19 cellular contexts compared by ENCODE assay signal in genomic region chr1:172969611-172970010, GRCh38.
DNase-seq lines count a peak whose midpoint lies in the region; ATAC-seq, FAIRE-seq and TF ChIP-seq lines count a peak whose summit lies in the region.
"Had no signal": no experiment of that assay in that cellular context is flagged by ENCODE, and none has a peak within 500 bp of the region (broad histone marks: within the 10 kb centered on the region; RNA-seq: fewer than 3 reads in every experiment).

No MANE protein-coding gene starts in this region.

- TF ChIP-seq RAD21 in IMR-90 (IDR thresholded peaks at IDR 0.05; ENCODE audit: low read length): no peak
- TF ChIP-seq RAD21 in HepG2 (CRISPR knock-in tag; IDR thresholded peaks at IDR 0.05): no peak

- no peak overlapping the region for H3K27ac Mint-ChIP-seq in activated T-helper 1 cell treated with anti-CD3 and anti-CD28 coated beads, Interleukin-12 subunit alpha, Interleukin-12 subunit beta, Interleukin-2, Interleukin-4 antibody, amounts not matched to agents 30 ng/mL and 10 ng/mL and 1 ng/mL, durations not matched to agents 14 hours and 24 hours and 36 hours
- H3K27ac Mint-ChIP-seq: activated CD4-positive, alpha-beta T cell treated with anti-CD3 and anti-CD28 coated beads, Interleukin-2, amount 10 ng/mL, durations not matched to agents 24 days and 14 days; dendritic cell treated with granulocyte-macrophage colony-stimulating factor and Interleukin-4, amounts not matched to agents 40 ng/mL and 50 ng/mL, for 4 days had no signal

- H3K4me3 ChIP-seq in AG10803 (ENCODE audit: low read length) (no peak overlapping the region), IMR-90 (ENCODE audit: insufficient read depth, low read depth, low read length) (no peak overlapping the region), HepG2 (replicated peaks in 1 of 3; ENCODE audit: insufficient read depth in 1 of 3, low read depth in 2 of 3, low read length in 3 of 3) (no peak overlapping the region)
- H3K4me3 ChIP-seq: adrenal gland; BLaER1 treated with 17β-estradiol and CSF1 and Interleukin-3, amounts not matched to agents 10 nM and 100 nM; prostate gland; thoracic aorta had no signal

- H3K9ac ChIP-seq in IMR-90 (ENCODE audit: low read depth, low read length) (no peak overlapping the region), HepG2 (ENCODE audit: insufficient read depth, low read depth, low read length) (no peak overlapping the region)
- H3K9ac ChIP-seq: BLaER1 treated with 17β-estradiol and CSF1 and Interleukin-3, amounts not matched to agents 10 nM and 100 nM had no signal

- H2AK5ac ChIP-seq in IMR-90 (ENCODE audit: low read depth, low read length): no peak overlapping the region; the same call in 1 of the 2 replicates

- H3K23ac ChIP-seq in IMR-90 (ENCODE audit: low read depth, low read length): 0 out of 2 replicates have a peak overlapping the region, but pooled peaks have one; percentile 1

- no peak overlapping the region for H3K27ac ChIP-seq in IMR-90 (ENCODE audit: insufficient read depth, low read length)
- no peak overlapping the region for H3K27ac ChIP-seq in HepG2 (ENCODE audit: extremely low read length, insufficient read depth, low read length)
- H3K27ac ChIP-seq: adrenal gland; BLaER1 treated with 17β-estradiol and CSF1 and Interleukin-3, amounts not matched to agents 10 nM and 100 nM; prostate gland; thoracic aorta had no signal

- H2AK9ac ChIP-seq in IMR-90 (replicated peaks; ENCODE audit: low read depth, low read length, poor library complexity): no peak overlapping the region

- TF ChIP-seq EP300 in HepG2 (IDR thresholded peaks at IDR 0.05; ENCODE audit: low read depth in 2 of 2, low read length in 2 of 2) (0 out of 4 replicates have a peak, but pooled peaks of 1 of the 2 experiments have one; percentile 8), HepG2 (CRISPR knock-in tag; IDR thresholded peaks at IDR 0.05; ENCODE audit: borderline replicate concordance) (no peak)

- TF ChIP-seq POLR2A in IMR-90 (IDR thresholded peaks at IDR 0.05; ENCODE audit: low read depth, low read length) (no peak), HepG2 (IDR thresholded peaks at IDR 0.05; ENCODE audit: insufficient read depth in 1 of 2, low read depth in 2 of 2, low read length in 2 of 2) (no peak)

- H2BK120ac ChIP-seq in IMR-90 (ENCODE audit: low read depth, low read length): peak overlapping the region; percentile 75

- in situ Hi-C loops in IMR-90 (cut with MboI; ENCODE audit: low sequenced_read_pairs): no loop called here
- in situ Hi-C loops in HepG2 (cut with HindIII; ENCODE audit: extremely low pct_ligation_motif_present, low pct_unique_long_range_greater_than_20kb): no loop called here

- H3K27me3 ChIP-seq in IMR-90 (ENCODE audit: control insufficient read depth, insufficient read depth, low read length): no peaks in the 10 kb centered on the region
- no peaks in the 10 kb centered on the region for H3K27me3 ChIP-seq in HepG2 (ENCODE audit: control insufficient read depth in 1 of 2, insufficient read depth in 2 of 2, low read length in 2 of 2)
- H3K27me3 ChIP-seq: adrenal gland; BLaER1 treated with 17β-estradiol and CSF1 and Interleukin-3, amounts not matched to agents 10 nM and 100 nM had no signal

- H3K79me2 ChIP-seq in HepG2 (ENCODE audit: insufficient read depth, low read length): no peaks in the 10 kb centered on the region

- peak overlapping the region; percentile 86; the same call in 1 of the 2 replicates for H3K18ac ChIP-seq in IMR-90 (ENCODE audit: low read depth, low read length)

- peak overlapping the region; percentile 23; the same call in 1 of the 2 replicates for H3K4ac ChIP-seq in IMR-90 (ENCODE audit: low read depth, low read length)

- no peaks in the 10 kb centered on the region for H4K20me1 ChIP-seq in IMR-90 (ENCODE audit: insufficient read depth, low read length)
- no peaks in the 10 kb centered on the region for H4K20me1 ChIP-seq in HepG2 (ENCODE audit: insufficient read depth, low read length)
- H4K20me1 ChIP-seq: BLaER1 treated with 17β-estradiol and CSF1 and Interleukin-3, amounts not matched to agents 10 nM and 100 nM had no signal

- CTCF ChIA-PET in IMR-90 (lab: Yijun Ruan, JAX) (interaction anchor here (0.6 to 1.2 kb wide), 4 partner anchors 17 to 225 kb away, joined by 3 read pairs; no protein-coding TSS in a partner anchor), HepG2 (lab: Yijun Ruan, JAX; ENCODE audit: low intra/inter-chr PET ratio, low total read pairs) (no interaction called here)

- H2BK20ac ChIP-seq in IMR-90 (ENCODE audit: low read depth, low read length): peak overlapping the region; percentile 58

- H3K27me3 Mint-ChIP-seq in activated T-helper 1 cell treated with anti-CD3 and anti-CD28 coated beads, Interleukin-12 subunit alpha, Interleukin-12 subunit beta, Interleukin-2, Interleukin-4 antibody, amounts not matched to agents 30 ng/mL and 10 ng/mL and 1 ng/mL, durations not matched to agents 14 hours and 24 hours and 36 hours (ENCODE audit: insufficient read depth): peaks cover 15% of the 10 kb centered on the region
- H3K27me3 Mint-ChIP-seq: dendritic cell treated with granulocyte-macrophage colony-stimulating factor and Interleukin-4, amounts not matched to agents 40 ng/mL and 50 ng/mL, for 4 days had no signal

- H2BK15ac ChIP-seq in IMR-90 (ENCODE audit: low read depth, low read length): no peak overlapping the region

- no peak overlapping the region for H3K4me3 Mint-ChIP-seq in activated T-helper 1 cell treated with anti-CD3 and anti-CD28 coated beads, Interleukin-12 subunit alpha, Interleukin-12 subunit beta, Interleukin-2, Interleukin-4 antibody, amounts not matched to agents 30 ng/mL and 10 ng/mL and 1 ng/mL, durations not matched to agents 14 hours and 24 hours and 36 hours
- H3K4me3 Mint-ChIP-seq: activated CD4-positive, alpha-beta T cell treated with anti-CD3 and anti-CD28 coated beads, Interleukin-2, amount 10 ng/mL, durations not matched to agents 24 days and 14 days; dendritic cell treated with granulocyte-macrophage colony-stimulating factor and Interleukin-4, amounts not matched to agents 40 ng/mL and 50 ng/mL, for 4 days had no signal

- no peaks in the 10 kb centered on the region for H3K9me3 Mint-ChIP-seq in activated T-helper 1 cell treated with anti-CD3 and anti-CD28 coated beads, Interleukin-12 subunit alpha, Interleukin-12 subunit beta, Interleukin-2, Interleukin-4 antibody, amounts not matched to agents 30 ng/mL and 10 ng/mL and 1 ng/mL, durations not matched to agents 14 hours and 24 hours and 36 hours
- H3K9me3 Mint-ChIP-seq: activated CD4-positive, alpha-beta T cell treated with anti-CD3 and anti-CD28 coated beads, Interleukin-2, amount 10 ng/mL, durations not matched to agents 24 days and 14 days had no signal

- DNase-seq in AG10803 (ENCODE audit: low read depth) (peak; percentile 97), IMR-90 (peak; percentile 84), dedifferentiated amniotic fluid mesenchymal stem cell (ENCODE audit: extremely low spot score) (peak; percentile 68), HepG2 (ENCODE audit: low spot score) (peak; percentile 36)
- no peak for DNase-seq in stimulated activated CD4-positive, alpha-beta T cell treated with anti-CD3 and anti-CD28 coated beads, Interleukin-2, amount 100 ng/mL, for 24 hours
- no peak for DNase-seq in activated T-helper 1 cell treated with anti-CD3 and anti-CD28 coated beads, Interleukin-12 subunit alpha, Interleukin-12 subunit beta, Interleukin-2, Interleukin-4 antibody, amounts not matched to agents 30 ng/mL and 10 ng/mL and 1 ng/mL, durations not matched to agents 14 hours and 24 hours and 36 hours (ENCODE audit: low spot score)
- no peak for DNase-seq in stimulated activated CD4-positive, alpha-beta T cell treated with anti-CD3 and anti-CD28 coated beads, Interleukin-1b, Interleukin-23, amount 100 ng/mL, for 48 hours
- DNase-seq: activated CD4-positive, alpha-beta T cell treated with anti-CD3 and anti-CD28 coated beads, Interleukin-2, amount 10 ng/mL, durations not matched to agents 24 days and 14 days; activated T-cell treated with anti-CD3 and anti-CD28 coated beads, Interleukin-2, amount 50 U/mL, for 1 hour; adrenal gland; NCI-H1417 treated with DMSO at 0.1 percent for 48 hours; NCI-H748 treated with DMSO at 0.1 percent for 48 hours; RPMI8226; T1000 had no signal

- intact Hi-C loops in IMR-90 (cut with micrococcal nuclease) (no loop called here), HepG2 (cut with micrococcal nuclease; ENCODE audit: unreplicated experiment) (no loop called here)
- intact Hi-C loops in activated T-helper 1 cell treated with anti-CD3 and anti-CD28 coated beads, Interleukin-12 subunit alpha, Interleukin-12 subunit beta, Interleukin-2, Interleukin-4 antibody, amounts not matched to agents 30 ng/mL and 10 ng/mL and 1 ng/mL, durations not matched to agents 14 hours and 24 hours and 36 hours (cut with micrococcal nuclease): loop anchor here (5.0 kb wide), 1 partner anchor 68 kb away; no protein-coding TSS in a partner anchor

- peak overlapping the region; percentile 19 for H3K14ac ChIP-seq in IMR-90 (replicated peaks; ENCODE audit: low read depth, low read length)

- dilution Hi-C loops in IMR-90 (cut with HindIII; ENCODE audit: low sequenced_read_pairs, unreplicated experiment): no loop called here

- H4K91ac ChIP-seq in IMR-90 (ENCODE audit: insufficient read depth, low read depth, low read length): peak overlapping the region; percentile 41; the same call in 1 of the 2 replicates

- no peaks in the 10 kb centered on the region for H3K36me3 Mint-ChIP-seq in activated T-helper 1 cell treated with anti-CD3 and anti-CD28 coated beads, Interleukin-12 subunit alpha, Interleukin-12 subunit beta, Interleukin-2, Interleukin-4 antibody, amounts not matched to agents 30 ng/mL and 10 ng/mL and 1 ng/mL, durations not matched to agents 14 hours and 24 hours and 36 hours (ENCODE audit: low read depth)

- H3K4me2 ChIP-seq in IMR-90 (ENCODE audit: low read depth, low read length) (no peak overlapping the region; the same call in 1 of the 2 replicates), HepG2 (ENCODE audit: low read depth, low read length) (no peak overlapping the region)

- no peak overlapping the region; the same call in 1 of the 2 replicates for H3K56ac ChIP-seq in IMR-90 (ENCODE audit: extremely low read depth, insufficient read depth, low read length)

- POLR2A ChIA-PET in IMR-90 (lab: Charles Lee; ENCODE audit: unreplicated experiment): interaction anchor here (0.6 to 1.0 kb wide), 2 partner anchors 9 to 82 kb away, joined by 3 to 13 read pairs; no protein-coding TSS in a partner anchor
- POLR2A ChIA-PET in HepG2 (lab: Yijun Ruan, JAX): no interaction called here

- H3K4me1 ChIP-seq in IMR-90 (ENCODE audit: control insufficient read depth, insufficient read depth, low read length) (peaks cover 13% of the 10 kb centered on the region), HepG2 (ENCODE audit: insufficient read depth, low read length) (peaks cover 10% of the 10 kb centered on the region)
- H3K4me1 ChIP-seq: adrenal gland; BLaER1 treated with 17β-estradiol and CSF1 and Interleukin-3, amounts not matched to agents 10 nM and 100 nM; prostate gland had no signal

- no peak; the same call in 1 of the 2 replicates for TF ChIP-seq CTCF in AG10803 (conservative IDR thresholded peaks at IDR 0.05; ENCODE audit: low read length)
- TF ChIP-seq CTCF in IMR-90 (conservative IDR thresholded peaks at IDR 0.05; ENCODE audit: low read depth, low read length): no peak
- no peak for TF ChIP-seq CTCF in HepG2 (CRISPR knock-in tag; IDR thresholded peaks at IDR 0.05)

- H3K9me3 ChIP-seq in IMR-90 (ENCODE audit: control insufficient read depth, insufficient read depth, low read length) (no peaks in the 10 kb centered on the region), HepG2 (ENCODE audit: low read length) (no peaks in the 10 kb centered on the region)
- H3K9me3 ChIP-seq: adrenal gland, prostate gland, thoracic aorta had no signal

- FAIRE-seq in HepG2 (lab: Jason Lieb, UNC): peak; percentile 69

- BruUV-seq in IMR-90 (replicated peaks; lab: Mats Ljungman, UMichigan) (no TSS peak), HepG2 (replicated peaks; lab: Mats Ljungman, UMichigan) (no TSS peak)

- peaks cover 5% of the 10 kb centered on the region for H3K9me1 ChIP-seq in IMR-90 (ENCODE audit: insufficient read depth, low read length)

- H2AFZ ChIP-seq in IMR-90 (replicated peaks; ENCODE audit: low read length, poor library complexity) (no peak overlapping the region), HepG2 (ENCODE audit: low read length) (no peak overlapping the region)

- peaks cover 10% of the 10 kb centered on the region for H3K4me1 Mint-ChIP-seq in activated T-helper 1 cell treated with anti-CD3 and anti-CD28 coated beads, Interleukin-12 subunit alpha, Interleukin-12 subunit beta, Interleukin-2, Interleukin-4 antibody, amounts not matched to agents 30 ng/mL and 10 ng/mL and 1 ng/mL, durations not matched to agents 14 hours and 24 hours and 36 hours (ENCODE audit: low read depth)

- ATAC-seq in IMR-90 (ENCODE audit: low read depth): peak; percentile 73
- ATAC-seq in HepG2: peak; percentile 81
- no peak for ATAC-seq in GM21526 (IDR thresholded peaks at IDR 0.05; ENCODE audit: low FRiP score, unreplicated experiment)

- H2BK5ac ChIP-seq in IMR-90 (ENCODE audit: low read depth, low read length, poor library complexity, severe bottlenecking): peak overlapping the region; percentile 80

- H3K79me1 ChIP-seq in IMR-90 (ENCODE audit: low read depth in 1 of 2, low read length in 2 of 2): no peaks in the 10 kb centered on the region

- H4K8ac ChIP-seq in IMR-90 (ENCODE audit: low read depth in 2 of 2, low read length in 2 of 2): peak overlapping the region in 1 of 2 experiments; percentile 56; a peak in 2 of 4 replicates

- H3K36me3 ChIP-seq in IMR-90 (ENCODE audit: control insufficient read depth, insufficient read depth, low read length) (no peaks in the 10 kb centered on the region), HepG2 (replicated peaks in 1 of 2; ENCODE audit: control insufficient read depth in 1 of 2, insufficient read depth in 2 of 2, low read length in 2 of 2) (no peaks in the 10 kb centered on the region)
- H3K36me3 ChIP-seq: adrenal gland; BLaER1 treated with 17β-estradiol and CSF1 and Interleukin-3, amounts not matched to agents 10 nM and 100 nM; prostate gland; thoracic aorta had no signal

- H4K5ac ChIP-seq in IMR-90 (ENCODE audit: low read depth, low read length): peak overlapping the region; percentile 7; the same call in 1 of the 2 replicates

Comparison
In these comparisons a context has a peak if more than half of its experiments do, and no peak if none do; other contexts are left out.
1. DNase-seq: peak in AG10803 (single experiment), IMR-90 (single experiment), dedifferentiated amniotic fluid mesenchymal stem cell (single experiment) and HepG2 (single experiment); none in stimulated activated CD4-positive, alpha-beta T cell treated with anti-CD3 and anti-CD28 coated beads, Interleukin-2, amount 100 ng/mL, for 24 hours (0 of 2), activated T-helper 1 cell treated with anti-CD3 and anti-CD28 coated beads, Interleukin-12 subunit alpha, Interleukin-12 subunit beta, Interleukin-2, Interleukin-4 antibody, amounts not matched to agents 30 ng/mL and 10 ng/mL and 1 ng/mL, durations not matched to agents 14 hours and 24 hours and 36 hours (single experiment) and stimulated activated CD4-positive, alpha-beta T cell treated with anti-CD3 and anti-CD28 coated beads, Interleukin-1b, Interleukin-23, amount 100 ng/mL, for 48 hours (single experiment).